Comparison of ENCODE assay signal across 7 cellular contexts in genomic region chr1:229258031-229258850, GRCh38. TPM values are rescaled to one million over a fixed set of nuclear protein-coding genes. Genes with fewer than 3 reads are reported as not detected.
DNase-seq lines count a peak whose midpoint lies in the region; ATAC-seq and TF ChIP-seq lines count a peak whose summit lies in the region.

No MANE protein-coding gene starts in this region.

- H3K4me1 Mint-ChIP-seq in T-helper 1 cell treated with Interleukin-12 subunit alpha and Interleukin-12 subunit beta and Interleukin-4 antibody, amounts not matched to agents 30 μg/mL and 1 μg/mL, for 36 hours (ENCODE audit: low read depth), result peaks cover 21% of the 10 kb centered on the region

- TF ChIP-seq POLR2A in sigmoid colon (IDR thresholded peaks at IDR 0.05), result no peak

- ATAC-seq in left ventricle myocardium superior, result peak; percentile 85
- no peak for ATAC-seq in GM18873 (IDR thresholded peaks at IDR 0.05; ENCODE audit: low FRiP score, unreplicated experiment)

- no peak overlapping the region for H3K27ac Mint-ChIP-seq in T-helper 1 cell treated with Interleukin-12 subunit alpha and Interleukin-12 subunit beta and Interleukin-4 antibody, amounts not matched to agents 30 μg/mL and 1 μg/mL, for 36 hours

- H3K27me3 ChIP-seq in sigmoid colon, result no peaks in the 10 kb centered on the region

- H3K27ac ChIP-seq in angular gyrus (ENCODE audit: low read depth, low read length) (peak overlapping the region; percentile 53), sigmoid colon (no peak overlapping the region)

- peak overlapping the region; percentile 9 for H3K4me3 Mint-ChIP-seq in T-helper 1 cell treated with Interleukin-12 subunit alpha and Interleukin-12 subunit beta and Interleukin-4 antibody, amounts not matched to agents 30 μg/mL and 1 μg/mL, for 36 hours

- no peak for TF ChIP-seq EP300 in sigmoid colon (IDR thresholded peaks at IDR 0.05)

- H3K27me3 Mint-ChIP-seq in T-helper 1 cell treated with Interleukin-12 subunit alpha and Interleukin-12 subunit beta and Interleukin-4 antibody, amounts not matched to agents 30 μg/mL and 1 μg/mL, for 36 hours (ENCODE audit: low read depth), result peaks cover 23% of the 10 kb centered on the region

- 14 to 20% methylated on average over 5 of the region's 5 CpGs for WGBS in sigmoid colon, 2 donors

- H3K4me3 ChIP-seq in GM12864 (ENCODE audit: low read depth, low read length), result no peak overlapping the region
- H3K4me3 ChIP-seq in sigmoid colon, result no peak overlapping the region

- no peaks in the 10 kb centered on the region for H3K36me3 Mint-ChIP-seq in T-helper 1 cell treated with Interleukin-12 subunit alpha and Interleukin-12 subunit beta and Interleukin-4 antibody, amounts not matched to agents 30 μg/mL and 1 μg/mL, for 36 hours (ENCODE audit: low read depth)

- no peaks in the 10 kb centered on the region for H3K4me1 ChIP-seq in sigmoid colon

- no peaks in the 10 kb centered on the region for H3K9me3 ChIP-seq in sigmoid colon

- no peaks in the 10 kb centered on the region for H3K9me3 Mint-ChIP-seq in T-helper 1 cell treated with Interleukin-12 subunit alpha and Interleukin-12 subunit beta and Interleukin-4 antibody, amounts not matched to agents 30 μg/mL and 1 μg/mL, for 36 hours

- TF ChIP-seq CTCF in GM12864 (IDR thresholded peaks at IDR 0.05; ENCODE audit: low read depth, low read length, missing control alignments) (peak; percentile 63), sigmoid colon (IDR thresholded peaks at IDR 0.05) (peak; percentile 55 to 82 (median 72))

- intact Hi-C loops in left ventricle myocardium superior (cut with micrococcal nuclease) (loop anchor here (5.0 kb wide), 1 partner anchor 224 kb away; no protein-coding TSS in a partner anchor), sigmoid colon (cut with DNase I) (loop anchor here (1.0 to 10.0 kb wide), 2 partner anchors 223 to 257 kb away; no protein-coding TSS in a partner anchor)

- DNase-seq in GM12864 (ENCODE audit: low read depth) (peak; percentile 16), NAMALWA (ENCODE audit: low spot score) (peak; percentile 75), left ventricle myocardium superior (peak; percentile 37), sigmoid colon (peak; percentile 77)

- H3K36me3 ChIP-seq in sigmoid colon, result no peaks in the 10 kb centered on the region

RNA-seq across cellular contexts. Expression of gene RAB4A, which starts 12.7 kb away (rescaled TPM):
- 121 TPM for total RNA-seq in left ventricle myocardium superior
- 10 to 100 TPM; 41.8 to 54.2 (median 50.6) TPM for total RNA-seq in sigmoid colon
- polyA plus RNA-seq in sigmoid colon, result 10 to 100 TPM; 35.8 to 83.7 (median 54.7) TPM

Comparison
In these comparisons a context has a peak if more than half of its experiments do, and no peak if none do; other contexts are left out.
1. DNase-seq: peak in every context shown above with its lines; median percentile 77 in sigmoid colon; 75 in NAMALWA; 37 in left ventricle myocardium superior; 16 in GM12864.